In the genomic region with DNA sequence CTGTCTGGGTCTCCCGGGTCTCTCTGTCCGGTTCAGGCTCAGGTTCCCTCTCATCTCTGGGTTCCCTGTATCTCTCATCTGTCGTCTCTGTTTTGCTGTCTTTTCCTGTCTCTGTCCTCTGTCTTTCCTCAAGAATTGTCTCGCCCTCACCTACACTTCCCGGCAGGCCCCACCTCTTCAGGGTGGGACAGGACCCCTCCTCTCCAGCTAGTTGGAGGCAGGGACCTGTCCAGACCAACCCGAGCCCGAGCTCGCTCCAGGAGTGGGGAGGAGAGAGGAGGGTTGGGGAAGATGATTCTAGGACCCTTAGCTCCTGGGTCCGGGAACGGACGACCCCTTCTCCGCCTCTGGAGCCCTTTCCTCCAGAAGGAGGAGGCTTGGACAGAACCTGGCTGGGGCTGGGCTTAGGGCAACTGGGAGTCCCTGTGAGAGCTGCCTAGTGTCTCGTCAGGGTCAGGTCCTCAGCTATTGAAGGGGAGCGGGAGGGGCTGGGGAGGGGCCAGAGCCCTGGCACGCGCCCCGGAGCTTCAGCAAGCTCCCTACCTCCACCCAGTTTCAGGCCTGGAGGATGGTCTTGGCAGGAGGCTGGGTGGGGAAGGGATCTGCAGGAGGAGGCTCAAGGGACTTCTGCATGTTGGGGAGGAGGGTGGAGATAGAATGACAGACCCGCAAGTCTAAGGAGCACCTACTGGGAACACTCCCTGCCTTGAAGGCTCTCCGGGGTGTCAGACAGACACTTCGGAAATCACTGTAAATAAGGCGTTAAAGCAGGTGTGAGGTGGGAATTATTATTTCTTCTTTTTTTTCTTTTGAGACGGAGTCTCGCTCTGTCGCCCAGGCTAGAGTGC, we compare ENCODE assay signal across 8 cellular contexts. TPM values are rescaled to one million over a fixed set of nuclear protein-coding genes. Genes with fewer than 3 reads are reported as not detected.
A peak's percentile ranks its signal among the peaks of the same experiment; 100 is the strongest.
DNase-seq lines count a peak whose midpoint lies in the region; ATAC-seq and TF ChIP-seq lines count a peak whose summit lies in the region.

No MANE protein-coding gene starts in this region.

- H3K9me2 ChIP-seq in OCI-LY1 (ENCODE audit: low read depth, low read length), result no peaks in the 10 kb centered on the region

- H3K4me1 ChIP-seq in OCI-LY1 (ENCODE audit: insufficient read depth, low read length, severe bottlenecking) (peaks cover 55% of the 10 kb centered on the region), endocrine pancreas (ENCODE audit: control insufficient read depth, insufficient read depth, low read length) (no peaks in the 10 kb centered on the region)
- H3K4me1 ChIP-seq in naive thymus-derived CD4-positive, alpha-beta T cell (ENCODE audit: control insufficient read depth in 2 of 2, insufficient read depth in 2 of 2, low read length in 2 of 2), result peaks cover 32 to 36% of the 10 kb centered on the region in 2 donors

- H3K4me3 ChIP-seq in OCI-LY1 (ENCODE audit: low read depth, low read length, poor library complexity, severe bottlenecking) (peak overlapping the region; percentile 90), endocrine pancreas (ENCODE audit: control insufficient read depth, insufficient read depth, low read length) (peak overlapping the region; percentile 32)
- H3K4me3 ChIP-seq in naive thymus-derived CD4-positive, alpha-beta T cell (ENCODE audit: low read length), result peak overlapping the region; percentile 98

- H3K27ac ChIP-seq in OCI-LY1 (ENCODE audit: low read depth, low read length, poor library complexity, severe bottlenecking), result peak overlapping the region; percentile 78
- H3K27ac ChIP-seq in naive thymus-derived CD4-positive, alpha-beta T cell (ENCODE audit: low read depth, low read length), result peak overlapping the region; percentile 79

- ATAC-seq in naive thymus-derived CD4-positive, alpha-beta T cell, result no peak
- ATAC-seq in HG02623 (IDR thresholded peaks at IDR 0.05; ENCODE audit: unreplicated experiment) (no peak), HG02885 (IDR thresholded peaks at IDR 0.05; ENCODE audit: poor library complexity, unreplicated experiment) (no peak), GM18511 (IDR thresholded peaks at IDR 0.05; ENCODE audit: unreplicated experiment) (no peak)

- TF ChIP-seq CTCF in OCI-LY1 (IDR thresholded peaks at IDR 0.05; ENCODE audit: low read length), result no peak

- H3K27ac Mint-ChIP-seq in naive thymus-derived CD4-positive, alpha-beta T cell, result peak overlapping the region; percentile 48 to 94 (median 84)

- peaks cover 6% of the 10 kb centered on the region; the same call in 1 of the 2 replicates for H3F3A ChIP-seq in OCI-LY1 (ENCODE audit: insufficient read depth, low read length)

- intact Hi-C loops in naive thymus-derived CD4-positive, alpha-beta T cell (cut with micrococcal nuclease), result loop anchor here (1.0 to 10.0 kb wide), 9 partner anchors 7 to 656 kb away; a partner anchor contains a TSS

- peaks cover 32 to 66% (median 43%) of the 10 kb centered on the region in 7 donors for H3K4me1 Mint-ChIP-seq in naive thymus-derived CD4-positive, alpha-beta T cell

- H3K4me3 Mint-ChIP-seq in naive thymus-derived CD4-positive, alpha-beta T cell, result peak overlapping the region; percentile 85 to 96 (median 92)

- H3K9me3 ChIP-seq in OCI-LY1 (ENCODE audit: low read length), result no peaks in the 10 kb centered on the region
- H3K9me3 ChIP-seq in endocrine pancreas (ENCODE audit: control insufficient read depth, low read length), result no peaks in the 10 kb centered on the region
- no peaks in the 10 kb centered on the region for H3K9me3 ChIP-seq in naive thymus-derived CD4-positive, alpha-beta T cell (ENCODE audit: control insufficient read depth in 2 of 3, low read length in 3 of 3)

- POLR2A ChIA-PET in naive thymus-derived CD4-positive, alpha-beta T cell (lab: Charles Lee), result interaction anchor here (0.5 to 1.6 kb wide), 4 partner anchors 26 to 152 kb away, joined by 3 to 9 read pairs (median 4); a partner anchor contains a TSS

- H4K20me1 ChIP-seq in OCI-LY1 (ENCODE audit: insufficient read depth, low read length), result no peaks in the 10 kb centered on the region

- H3K27me3 ChIP-seq in OCI-LY1 (ENCODE audit: insufficient read depth, low read length), result no peaks in the 10 kb centered on the region
- no peaks in the 10 kb centered on the region for H3K27me3 ChIP-seq in endocrine pancreas (ENCODE audit: control insufficient read depth, insufficient read depth, low read length)
- no peaks in the 10 kb centered on the region for H3K27me3 ChIP-seq in naive thymus-derived CD4-positive, alpha-beta T cell (ENCODE audit: control insufficient read depth in 2 of 2, insufficient read depth in 2 of 2, low read length in 2 of 2)

- H3K36me3 ChIP-seq in OCI-LY1 (ENCODE audit: insufficient read depth, low read length) (no peaks in the 10 kb centered on the region; the same call in 1 of the 2 replicates), endocrine pancreas (ENCODE audit: control insufficient read depth, insufficient read depth, low read length) (no peaks in the 10 kb centered on the region)
- peaks cover 0 to 4% (median 0%) of the 10 kb centered on the region in 3 experiments for H3K36me3 ChIP-seq in naive thymus-derived CD4-positive, alpha-beta T cell (ENCODE audit: control insufficient read depth in 2 of 3, insufficient read depth in 3 of 3, low read length in 3 of 3)

- H3K9me3 Mint-ChIP-seq in naive thymus-derived CD4-positive, alpha-beta T cell, result peaks cover 0 to 3% (median 0%) of the 10 kb centered on the region in 11 donors

- H3K4me2 ChIP-seq in OCI-LY1 (ENCODE audit: low read length), result peak overlapping the region; percentile 96

- CTCF ChIA-PET in naive thymus-derived CD4-positive, alpha-beta T cell (lab: Charles Lee), result interaction anchor here (0.8 to 1.5 kb wide), 6 partner anchors 11 to 152 kb away, joined by 3 to 5 read pairs (median 3); a partner anchor contains a TSS

- 0 out of 2 replicates have a peak, but pooled peaks cover 7% of the 10 kb centered on the region for H3K79me2 ChIP-seq in OCI-LY1 (ENCODE audit: insufficient read depth, low read length)

- DNase-seq in GM03348 (ENCODE audit: low spot score), result peak; percentile 21
- no peak for DNase-seq in naive thymus-derived CD4-positive, alpha-beta T cell
- no peak for DNase-seq in NCI-H2107 (lab: John Stamatoyannopoulos, UW)

- no peaks in the 10 kb centered on the region for H3K27me3 Mint-ChIP-seq in naive thymus-derived CD4-positive, alpha-beta T cell

- H3K9ac ChIP-seq in OCI-LY1 (ENCODE audit: low read length) (peak overlapping the region; percentile 93), endocrine pancreas (ENCODE audit: control insufficient read depth, insufficient read depth, low read length) (peak overlapping the region; percentile 93)

- H2AFZ ChIP-seq in OCI-LY1 (ENCODE audit: low read length), result no peak overlapping the region

- peaks cover 0 to 1% (median 0%) of the 10 kb centered on the region in 5 donors for H3K36me3 Mint-ChIP-seq in naive thymus-derived CD4-positive, alpha-beta T cell

RNA-seq across cellular contexts. Expression of a gene that starts 26.3 kb away (rescaled TPM):
- 100 to 1,000 TPM; 150 to 325 (median 175) TPM for total RNA-seq in naive thymus-derived CD4-positive, alpha-beta T cell
- polyA plus RNA-seq in naive thymus-derived CD4-positive, alpha-beta T cell, result 100 to 1,000 TPM; 115 to 134 TPM

Comparison
In these comparisons a context has a peak if more than half of its experiments do, and no peak if none do; other contexts are left out.
1. H3K4me3 ChIP-seq: peak in every context shown above with its lines; median percentile 98 in naive thymus-derived CD4-positive, alpha-beta T cell; 90 in OCI-LY1; 32 in endocrine pancreas.